In the genomic region with DNA sequence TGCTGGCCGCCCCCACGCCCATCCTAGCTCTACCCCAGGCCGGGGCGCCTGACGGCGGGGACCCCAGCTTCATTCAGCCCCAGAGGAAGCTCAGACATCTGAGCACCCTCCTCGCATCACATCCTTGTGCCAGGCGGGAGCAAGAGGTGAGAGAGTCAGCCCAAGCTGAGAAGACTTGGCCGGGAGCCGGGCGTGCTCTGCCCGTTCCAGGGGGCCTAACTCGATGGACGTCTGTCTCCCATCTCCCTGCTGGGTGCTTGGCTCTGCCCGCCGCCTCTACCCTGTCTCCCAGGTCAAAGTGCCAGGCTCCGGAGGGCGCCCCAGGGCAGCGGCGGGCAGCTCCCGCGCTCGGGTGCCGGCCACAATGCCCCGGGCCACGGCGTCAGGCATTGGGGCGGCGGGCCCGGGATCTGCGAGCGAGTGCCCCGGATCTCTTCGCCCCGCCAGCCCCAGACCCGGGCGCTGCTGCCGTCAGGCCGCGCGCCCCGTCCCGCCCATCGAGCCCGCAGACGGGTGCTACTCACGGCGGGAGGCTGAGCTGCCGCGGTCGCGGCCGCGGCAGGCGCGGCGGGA, we compare ENCODE assay signal across 8 cellular contexts. TPM values are rescaled to one million over a fixed set of nuclear protein-coding genes. Genes with fewer than 3 reads are reported as not detected.
DNase-seq lines count a peak whose midpoint lies in the region; ATAC-seq, FAIRE-seq and TF ChIP-seq lines count a peak whose summit lies in the region.

No MANE protein-coding gene starts in this region.

- no peaks in the 10 kb centered on the region for H4K20me1 ChIP-seq in GM12878 (ENCODE audit: control insufficient read depth, insufficient read depth)

- H3K4me3 ChIP-seq in HUES6 (ENCODE audit: low read depth, low read length) = peak overlapping the region; percentile 69
- H3K4me3 ChIP-seq in GM12878 = peak overlapping the region; percentile 69
- H3K4me3 ChIP-seq in kidney epithelial cell (ENCODE audit: low read depth, low read length) = peak overlapping the region; percentile 28

- CTCF ChIA-PET in GM12878 (lab: Yijun Ruan, JAX) = interaction anchor here (0.7 to 6.6 kb wide), 46 partner anchors 9 to 458 kb away, joined by 3 to 65 read pairs (median 6); partner anchors contain the start of genes CIAO2A and HERC1

- ATAC-seq in GM12878 (peak; percentile 35), GM21423 (IDR thresholded peaks at IDR 0.05; ENCODE audit: unreplicated experiment) (no peak)

- peaks cover 6% of the 10 kb centered on the region for H3K4me1 Mint-ChIP-seq in activated T-cell treated with anti-CD3 and anti-CD28 coated beads, Interleukin-2, amount 50 U/mL, for 24 hours (ENCODE audit: low read depth)

- H3K27me3 ChIP-seq in HUES6 (ENCODE audit: control insufficient read depth, insufficient read depth, low read length) (peaks cover 57% of the 10 kb centered on the region), GM12878 (replicated peaks in 1 of 2; ENCODE audit: control insufficient read depth in 2 of 2, insufficient read depth in 2 of 2, low read length in 1 of 2) (no peaks in the 10 kb centered on the region), kidney epithelial cell (ENCODE audit: control insufficient read depth, insufficient read depth, low read length) (peaks cover 13% of the 10 kb centered on the region)

- intact Hi-C loops in GM12878 (cut with micrococcal nuclease; ENCODE audit: unreplicated experiment) = loop anchor here (2.0 to 5.0 kb wide), 5 partner anchors 35 to 294 kb away; no protein-coding TSS in a partner anchor

- peak overlapping the region; percentile 65 for H3K4me3 Mint-ChIP-seq in activated T-cell treated with anti-CD3 and anti-CD28 coated beads, Interleukin-2, amount 50 U/mL, for 24 hours

- H3K4me1 ChIP-seq in HUES6 (ENCODE audit: control insufficient read depth, insufficient read depth, low read length) = peaks cover 11% of the 10 kb centered on the region
- peaks cover 36% of the 10 kb centered on the region for H3K4me1 ChIP-seq in GM12878 (ENCODE audit: control insufficient read depth, insufficient read depth, low read length)

- H3K4me2 ChIP-seq in GM12878 (ENCODE audit: control insufficient read depth, insufficient read depth) = peak overlapping the region; percentile 56

- no peak overlapping the region for H3K27ac Mint-ChIP-seq in activated T-cell treated with anti-CD3 and anti-CD28 coated beads, Interleukin-2, amount 50 U/mL, for 24 hours

- H3K36me3 Mint-ChIP-seq in activated T-cell treated with anti-CD3 and anti-CD28 coated beads, Interleukin-2, amount 50 U/mL, for 24 hours (ENCODE audit: low read depth) = no peaks in the 10 kb centered on the region

- H2AFZ ChIP-seq in GM12878 (ENCODE audit: control insufficient read depth, low read depth, low read length) = no peak overlapping the region

- no TSS peak for BruUV-seq in GM12878 (replicated peaks; lab: Mats Ljungman, UMichigan)

- no peak for FAIRE-seq in GM12878 (lab: Jason Lieb, UNC)

- H3K27me3 Mint-ChIP-seq in activated T-cell treated with anti-CD3 and anti-CD28 coated beads, Interleukin-2, amount 50 U/mL, for 24 hours = peaks cover 32% of the 10 kb centered on the region

- no peaks in the 10 kb centered on the region for H3K9me3 Mint-ChIP-seq in activated T-cell treated with anti-CD3 and anti-CD28 coated beads, Interleukin-2, amount 50 U/mL, for 24 hours

- SMC1A ChIA-PET in GM12878 (lab: Charles Lee; ENCODE audit: uncharacterized antibody, unreplicated experiment) = interaction anchor here (0.6 to 8.9 kb wide), 33 partner anchors 9 to 436 kb away, joined by 3 to 79 read pairs (median 4); no protein-coding TSS in a partner anchor

- H3K36me3 ChIP-seq in HUES6 (ENCODE audit: control insufficient read depth, insufficient read depth, low read length) (no peaks in the 10 kb centered on the region), GM12878 (ENCODE audit: control insufficient read depth in 2 of 2, insufficient read depth in 2 of 2, low read length in 1 of 2) (no peaks in the 10 kb centered on the region), kidney epithelial cell (ENCODE audit: control insufficient read depth, insufficient read depth, low read length) (no peaks in the 10 kb centered on the region)

- no peak for TF ChIP-seq RAD21 in GM12878 (IDR thresholded peaks at IDR 0.05; ENCODE audit: insufficient read depth, low read depth, low read length)

- H3K9ac ChIP-seq in HUES6 (ENCODE audit: low read length) (no peak overlapping the region), GM12878 (ENCODE audit: control insufficient read depth, insufficient read depth, low read length) (peak overlapping the region; percentile 31)

- in situ Hi-C loops in GM12878 (cut with MboI) = no loop called here

- POLR2A ChIA-PET in GM12878 (lab: Charles Lee) = interaction anchor here (0.5 to 4.2 kb wide), 6 partner anchors 10 to 526 kb away, joined by 3 to 19 read pairs (median 5); no protein-coding TSS in a partner anchor

- no peak; the same call in 1 of the 2 replicates for TF ChIP-seq POLR2A in GM12878 (IDR thresholded peaks at IDR 0.05; ENCODE audit: low read depth, low read length)

- H3K9me3 ChIP-seq in HUES6 (ENCODE audit: control insufficient read depth, insufficient read depth, low read depth, low read length) = no peaks in the 10 kb centered on the region
- H3K9me3 ChIP-seq in GM12878 (replicated peaks; ENCODE audit: control insufficient read depth, insufficient read depth, low read length) = no peaks in the 10 kb centered on the region

- H3K79me2 ChIP-seq in GM12878 (ENCODE audit: control insufficient read depth, insufficient read depth, low read length) = peaks cover 33% of the 10 kb centered on the region

- RAD21 ChIA-PET in GM12878 (lab: Charles Lee; ENCODE audit: unreplicated experiment) = interaction anchor here (0.6 to 8.3 kb wide), 34 partner anchors 9 to 580 kb away, joined by 3 to 104 read pairs (median 5); no protein-coding TSS in a partner anchor

- no peak for DNase-seq in activated T-cell treated with anti-CD3 and anti-CD28 coated beads, Interleukin-2, amount 50 U/mL, for 24 hours
- DNase-seq in activated T-cell treated with anti-CD3 and anti-CD28 coated beads for 4 hours (no peak), GM12878 (ENCODE audit: low read depth, low spot score) (no peak), kidney epithelial cell (ENCODE audit: low read depth) (no peak), substantia nigra (lab: John Stamatoyannopoulos, UW) (peak in 12 of 49 donors; percentile 14 to 76 (median 41)), GF-D8 (lab: John Stamatoyannopoulos, UW) (no peak)

- TF ChIP-seq CTCF in GM12878 (IDR thresholded peaks at IDR 0.05 in 2 of 3, conservative IDR thresholded peaks at IDR 0.05 in 1 of 3; ENCODE audit: control insufficient read depth in 2 of 3, extremely low read depth in 1 of 3, insufficient read depth in 1 of 3, low read depth in 3 of 3, low read length in 3 of 3) = no peak
- no peak for TF ChIP-seq CTCF in kidney epithelial cell (IDR thresholded peaks at IDR 0.05; ENCODE audit: insufficient read depth, low read length, poor library complexity, severe bottlenecking)

- H3K27ac ChIP-seq in HUES6 (ENCODE audit: low read depth, low read length) (no peak overlapping the region), GM12878 (ENCODE audit: control insufficient read depth, insufficient read depth) (peak overlapping the region; percentile 55), substantia nigra (ENCODE audit: low read depth, low read length, poor library complexity, severe bottlenecking) (peak overlapping the region; percentile 59)

- WGBS in GM12878 (ENCODE audit: insufficient coverage, insufficient replicate concordance, low lambda C conversion rate, missing lambda C conversion rate) = 21% methylated on average over 43 of the region's 57 CpGs

- no peak for TF ChIP-seq EP300 in GM12878 (IDR thresholded peaks at IDR 0.05; ENCODE audit: borderline replicate concordance in 1 of 2, control insufficient read depth in 1 of 2, low read depth in 2 of 2, low read length in 2 of 2)

RNA-seq across cellular contexts. Expression of gene DAPK2, which starts 0.4 kb away (rescaled TPM):
- 20.9 and 25.3 TPM in 2 replicates for total RNA-seq in GM12878 (2013; cell fraction: nucleolus; rRNA removed)
- total RNA-seq in GM12878 (2014; rRNA removed) (5.4 and 8.4 TPM in 2 replicates), GM12878 (2014; rRNA removed; fragmentation: Illumina TruSeq; extraction: Trizol) (3.8 and 4.8 TPM in 2 replicates), GM12878 (2021) (5.6 and 5.9 TPM in 2 replicates), kidney epithelial cell (0.21 and 1.4 TPM in 2 replicates)
- polyA plus RNA-seq in GM12878 (2011; ENCODE audit: low read depth) = 2.9 TPM
- polyA plus RNA-seq in GM12878 (2011; rRNA removed) (2.9 and 4.3 TPM in 2 replicates), GM12878 (2014; fragmentation: Illumina TruSeq; extraction: Trizol) (3.4 and 6.1 TPM in 2 replicates), GM12878 (2014; fragmentation: Nextera tagmentation; extraction: Ambion mirVana) (under 1 TPM; 0.69 to 0.75 TPM), GM12878 (2014; rRNA removed) (5.5 and 6.6 TPM in 2 replicates), GM12878 (2016; fragmentation: Nextera tagmentation; extraction: Ambion mirVana) (1 to 10 TPM; 3.3 to 4.4 TPM)
- 5.8 and 7.7 TPM in 2 replicates for polyA plus RNA-seq in GM12878 (2011; cell fraction: cytosol; rRNA removed)
- 14.9 and 15.7 TPM in 2 replicates for polyA plus RNA-seq in GM12878 (2011; cell fraction: nucleus; rRNA removed)
- polyA plus RNA-seq in GM12878 (2012) = 6.3 and 6.4 TPM in 2 replicates
- polyA minus RNA-seq in GM12878 (2011; rRNA and poly(A)+ RNA removed) = 3.6 and 6.2 TPM in 2 replicates
- polyA minus RNA-seq in GM12878 (2011; cell fraction: cytosol; rRNA and poly(A)+ RNA removed) = 1.6 and 3.8 TPM in 2 replicates
- 3.6 and 6.7 TPM in 2 replicates for polyA minus RNA-seq in GM12878 (2011; cell fraction: nucleus; rRNA and poly(A)+ RNA removed)

RNA-seq across cellular contexts. Expression of gene CIAO2A, which starts 47.8 kb away (rescaled TPM):
- total RNA-seq in GM12878 (2013; cell fraction: nucleolus; rRNA removed) = 28.6 and 31.7 TPM in 2 replicates
- 169 and 200 TPM in 2 replicates for total RNA-seq in GM12878 (2014; rRNA removed)
- total RNA-seq in GM12878 (2014; rRNA removed; fragmentation: Illumina TruSeq; extraction: Trizol) = 159 and 160 TPM in 2 replicates
- total RNA-seq in GM12878 (2021) = 94.5 and 101 TPM in 2 replicates
- polyA plus RNA-seq in GM12878 (2011; ENCODE audit: low read depth) = 57.0 TPM
- polyA plus RNA-seq in GM12878 (2011; rRNA removed) = 209 and 341 TPM in 2 replicates
- 67.5 and 68.0 TPM in 2 replicates for polyA plus RNA-seq in GM12878 (2011; cell fraction: cytosol; rRNA removed)
- 38.7 and 42.2 TPM in 2 replicates for polyA plus RNA-seq in GM12878 (2011; cell fraction: nucleus; rRNA removed)
- polyA plus RNA-seq in GM12878 (2012) = 108 and 116 TPM in 2 replicates
- polyA plus RNA-seq in GM12878 (2014; fragmentation: Illumina TruSeq; extraction: Trizol) = 132 and 138 TPM in 2 replicates
- polyA plus RNA-seq in GM12878 (2014; fragmentation: Nextera tagmentation; extraction: Ambion mirVana) = 100 to 1,000 TPM; 264 to 303 TPM
- 164 and 198 TPM in 2 replicates for polyA plus RNA-seq in GM12878 (2014; rRNA removed)
- 100 to 1,000 TPM; 399 to 400 TPM for polyA plus RNA-seq in GM12878 (2016; fragmentation: Nextera tagmentation; extraction: Ambion mirVana)
- 15.3 and 17.4 TPM in 2 replicates for polyA minus RNA-seq in GM12878 (2011; rRNA and poly(A)+ RNA removed)
- polyA minus RNA-seq in GM12878 (2011; cell fraction: cytosol; rRNA and poly(A)+ RNA removed) = 13.8 and 19.2 TPM in 2 replicates
- polyA minus RNA-seq in GM12878 (2011; cell fraction: nucleus; rRNA and poly(A)+ RNA removed) = 7.9 and 11.5 TPM in 2 replicates
- 51.5 and 84.6 TPM in 2 replicates for total RNA-seq in kidney epithelial cell

RNA-seq across cellular contexts. Expression of gene SNX1, which starts 49.9 kb away (rescaled TPM):
- 73.0 and 74.8 TPM in 2 replicates for total RNA-seq in GM12878 (2013; cell fraction: nucleolus; rRNA removed)
- total RNA-seq in GM12878 (2014; rRNA removed) (31.7 and 47.7 TPM in 2 replicates), GM12878 (2014; rRNA removed; fragmentation: Illumina TruSeq; extraction: Trizol) (60.4 and 62.5 TPM in 2 replicates), GM12878 (2021) (107 and 115 TPM in 2 replicates), kidney epithelial cell (31.4 and 38.1 TPM in 2 replicates)
- polyA plus RNA-seq in GM12878 (2011; ENCODE audit: low read depth) = 35.5 TPM
- polyA plus RNA-seq in GM12878 (2011; rRNA removed) (97.7 and 107 TPM in 2 replicates), GM12878 (2014; fragmentation: Illumina TruSeq; extraction: Trizol) (92.2 and 97.0 TPM in 2 replicates), GM12878 (2014; fragmentation: Nextera tagmentation; extraction: Ambion mirVana) (10 to 100 TPM; 17.8 to 32.3 TPM), GM12878 (2014; rRNA removed) (79.8 and 95.7 TPM in 2 replicates), GM12878 (2016; fragmentation: Nextera tagmentation; extraction: Ambion mirVana) (100 to 1,000 TPM; 113 TPM)
- polyA plus RNA-seq in GM12878 (2011; cell fraction: cytosol; rRNA removed) = 86.6 and 101 TPM in 2 replicates
- polyA plus RNA-seq in GM12878 (2011; cell fraction: nucleus; rRNA removed) = 133 and 168 TPM in 2 replicates
- polyA plus RNA-seq in GM12878 (2012) = 58.2 and 60.8 TPM in 2 replicates
- 70.5 and 78.2 TPM in 2 replicates for polyA minus RNA-seq in GM12878 (2011; rRNA and poly(A)+ RNA removed)
- polyA minus RNA-seq in GM12878 (2011; cell fraction: cytosol; rRNA and poly(A)+ RNA removed) = 24.1 and 30.9 TPM in 2 replicates
- polyA minus RNA-seq in GM12878 (2011; cell fraction: nucleus; rRNA and poly(A)+ RNA removed) = 29.1 and 41.5 TPM in 2 replicates
